Comparison of ENCODE assay signal across 13 cellular contexts in genomic region chr15:77402740-77403379, GRCh38. TPM values are rescaled to one million over a fixed set of nuclear protein-coding genes. Genes with fewer than 3 reads are reported as not detected.
DNase-seq lines count a peak whose midpoint lies in the region; ATAC-seq and TF ChIP-seq lines count a peak whose summit lies in the region.
"Had no signal": no experiment of that assay in that cellular context is flagged by ENCODE, and none has a peak within 500 bp of the region (broad histone marks: within the 10 kb centered on the region; RNA-seq: fewer than 3 reads in every experiment).

No MANE protein-coding gene starts in this region.

- H3K9me3 Mint-ChIP-seq in osteocyte (ENCODE audit: unreplicated experiment) = peaks cover 36% of the 10 kb centered on the region

- H3K4me3 Mint-ChIP-seq in osteocyte (ENCODE audit: unreplicated experiment) = peak overlapping the region; percentile 42
- H3K4me3 Mint-ChIP-seq: activated CD4-positive, alpha-beta memory T cell treated with anti-CD3 and anti-CD28 coated beads for 36 hours had no signal

- peak; percentile 83 for DNase-seq in EH (ENCODE audit: low read depth)
- peak; percentile 61 for DNase-seq in LHCN-M2 (ENCODE audit: low read depth)
- DNase-seq in brain pericyte (ENCODE audit: low read depth, low spot score) = peak; percentile 17
- DNase-seq in osteocyte (ENCODE audit: extremely low spot score, unreplicated experiment) = no peak
- no peak for DNase-seq in activated gamma-delta T cell treated with Interleukin-2 at 50 U/mL for 16 hours
- no peak for DNase-seq in stimulated activated CD4-positive, alpha-beta T cell treated with anti-CD3 and anti-CD28 coated beads, Interleukin-12 subunit alpha, Interleukin-12 subunit beta, amount 100 ng/mL, for 4 hours
- DNase-seq in LoVo (ENCODE audit: low spot score) = no peak
- no peak for DNase-seq in Right ventricle myocardium superior
- DNase-seq: activated CD4-positive, alpha-beta memory T cell treated with anti-CD3 and anti-CD28 coated beads for 36 hours; DMS79; NCI-H446 treated with DMSO at 0.1 percent for 48 hours; occipital lobe; stimulated activated CD4-positive, alpha-beta T cell treated with anti-CD3 and anti-CD28 coated beads, Interleukin-4, amount 100 ng/mL, for 1 hour had no signal

- intact Hi-C loops in Right ventricle myocardium superior (cut with DNase I) = no loop called here

- no peak for ATAC-seq in Right ventricle myocardium superior (ENCODE audit: poor library complexity)

- peaks cover 35% of the 10 kb centered on the region for H3K4me1 Mint-ChIP-seq in osteocyte (ENCODE audit: unreplicated experiment)

- H3K36me3 Mint-ChIP-seq in osteocyte (ENCODE audit: unreplicated experiment) = peaks cover 39% of the 10 kb centered on the region

- no peak for TF ChIP-seq CTCF in osteocyte (IDR thresholded peaks at IDR 0.05)

- no peaks in the 10 kb centered on the region for H3K27me3 Mint-ChIP-seq in osteocyte (ENCODE audit: unreplicated experiment)
- H3K27me3 Mint-ChIP-seq: activated CD4-positive, alpha-beta memory T cell treated with anti-CD3 and anti-CD28 coated beads for 36 hours had no signal

- H3K27ac Mint-ChIP-seq in osteocyte (ENCODE audit: unreplicated experiment) = peak overlapping the region; percentile 64
- H3K27ac Mint-ChIP-seq: activated CD4-positive, alpha-beta memory T cell treated with anti-CD3 and anti-CD28 coated beads for 36 hours had no signal

RNA-seq across cellular contexts. Expression of gene PEAK1, which starts 17.0 kb away (rescaled TPM):
- total RNA-seq in LHCN-M2 (2014; rRNA removed) (11.7 and 15.0 TPM in 2 replicates), osteocyte (125 and 131 TPM in 2 replicates), Right ventricle myocardium superior (59.9 TPM)
- 12.4 TPM for polyA plus RNA-seq in LHCN-M2 (2012)

RNA-seq across cellular contexts. Expression of gene HMG20A, which starts 17.8 kb away (rescaled TPM):
- total RNA-seq in LHCN-M2 (2014; rRNA removed) (24.4 and 24.8 TPM in 2 replicates), osteocyte (49.5 and 55.8 TPM in 2 replicates), Right ventricle myocardium superior (28.8 TPM)
- 15.1 TPM for polyA plus RNA-seq in LHCN-M2 (2012)

Comparison
In these comparisons a context has a peak if more than half of its experiments do, and no peak if none do; other contexts are left out.
1. DNase-seq: peak in EH (single experiment), LHCN-M2 (single experiment) and brain pericyte (single experiment); none in osteocyte (single experiment), activated gamma-delta T cell treated with Interleukin-2 at 50 U/mL for 16 hours (single experiment), stimulated activated CD4-positive, alpha-beta T cell treated with anti-CD3 and anti-CD28 coated beads, Interleukin-12 subunit alpha, Interleukin-12 subunit beta, amount 100 ng/mL, for 4 hours (single experiment), LoVo (single experiment) and Right ventricle myocardium superior (single experiment).